Comparison of ENCODE assay signal across 2 cellular contexts in genomic region chr20:35757098-35757705, GRCh38.
A peak's percentile ranks its signal among the peaks of the same experiment; 100 is the strongest.
TF ChIP-seq lines count a peak whose summit lies in the region.

No MANE protein-coding gene starts in this region.

TF ChIP-seq in IMR-90, 13 proteins besides CTCF, POLR2A, EP300 and RAD21:
- no peak for TF ChIP-seq CEBPB (IDR thresholded peaks at IDR 0.05; ENCODE audit: low read depth, low read length)
- no peak for TF ChIP-seq RFX5 (IDR thresholded peaks at IDR 0.05; ENCODE audit: low read depth, low read length)
- TF ChIP-seq BHLHE40 (IDR thresholded peaks at IDR 0.05; ENCODE audit: low read depth, low read length), result no peak
- no peak for TF ChIP-seq RCOR1 (IDR thresholded peaks at IDR 0.05; ENCODE audit: insufficient replicate concordance, low read length)
- no peak for TF ChIP-seq MXI1 (IDR thresholded peaks at IDR 0.05; ENCODE audit: borderline replicate concordance, low read depth, low read length)
- TF ChIP-seq SMC3 (IDR thresholded peaks at IDR 0.05; ENCODE audit: low read depth, low read length), result no peak
- no peak for TF ChIP-seq CHD1 (IDR thresholded peaks at IDR 0.05; ENCODE audit: low read depth, low read length)
- no peak for TF ChIP-seq NFE2L2 (IDR thresholded peaks at IDR 0.05; ENCODE audit: low read depth, low read length)
- no peak for TF ChIP-seq FOS (IDR thresholded peaks at IDR 0.05; ENCODE audit: low read depth, low read length)
- TF ChIP-seq MAZ (IDR thresholded peaks at IDR 0.05; ENCODE audit: borderline replicate concordance, low read depth, low read length), result no peak
- TF ChIP-seq MAFK (IDR thresholded peaks at IDR 0.05; ENCODE audit: low read depth, low read length), result no peak
- no peak for TF ChIP-seq ELK1 (IDR thresholded peaks at IDR 0.05; ENCODE audit: borderline replicate concordance, low read depth, low read length)
- no peak for TF ChIP-seq USF2 (IDR thresholded peaks at IDR 0.05; ENCODE audit: low read depth, low read length)

TF ChIP-seq in K562, 482 proteins besides CTCF, POLR2A, EP300 and RAD21:
- no peak for TF ChIP-seq ZNF551 (CRISPR knock-in tag; IDR thresholded peaks at IDR 0.05)
- TF ChIP-seq PKNOX1 (IDR thresholded peaks at IDR 0.05), result peak; percentile 94
- peak in 1 of 2 experiments; percentile 73 for TF ChIP-seq AFF1 (IDR thresholded peaks at IDR 0.05; ENCODE audit: low read depth in 1 of 2, partially characterized antibody in 2 of 2)
- TF ChIP-seq MEIS2 (IDR thresholded peaks at IDR 0.05; ENCODE audit: partially characterized antibody), result peak; percentile 51
- no peak for TF ChIP-seq PBX2 (CRISPR knock-in tag; IDR thresholded peaks at IDR 0.05; ENCODE audit: low read depth)
- peak; percentile 47; the same call in 1 of the 2 replicates for TF ChIP-seq PBX2 (tag; conservative IDR thresholded peaks at IDR 0.05; ENCODE audit: low read depth)
